Comparison of ENCODE assay signal across 8 cellular contexts in the genomic region with DNA sequence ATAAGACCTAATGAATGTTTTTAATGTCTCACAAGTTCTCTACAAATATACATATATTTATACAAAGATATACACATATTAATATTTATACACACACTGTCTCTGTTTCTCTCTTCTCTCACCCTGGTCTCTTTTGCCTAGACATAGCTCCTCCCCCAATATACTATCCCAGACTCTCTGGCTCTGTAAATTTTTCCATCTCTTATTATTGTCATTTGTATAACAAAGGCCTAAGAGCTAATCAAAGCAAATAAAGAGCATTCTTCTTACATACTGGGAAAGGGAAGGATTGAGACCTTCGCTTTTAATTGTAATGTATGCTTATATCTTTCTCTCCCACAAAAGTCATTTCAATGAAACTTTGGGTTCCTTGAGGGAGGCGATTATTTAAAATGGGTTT.
"Had no signal": no experiment of that assay in that cellular context is flagged by ENCODE, and none has a peak within 500 bp of the region (broad histone marks: within the 10 kb centered on the region; RNA-seq: fewer than 3 reads in every experiment).

No MANE protein-coding gene starts in this region.

- DNase-seq: GDM1, GF-D8 had no signal

- FAIRE-seq: G401.6, GM12878, GM12891, GM12892, GM18507, GM19239 had no signal

- H3K4me3 ChIP-seq: GM12878 had no signal
